In genomic region chr11:57763568-57763967, GRCh38 we compare ENCODE assay signal across 8 cellular contexts. TPM values are rescaled to one million over a fixed set of nuclear protein-coding genes. Genes with fewer than 3 reads are reported as not detected.
A peak's percentile ranks its signal among the peaks of the same experiment; 100 is the strongest.
DNase-seq lines count a peak whose midpoint lies in the region; ATAC-seq and TF ChIP-seq lines count a peak whose summit lies in the region.

No MANE protein-coding gene starts in this region.

- no peaks in the 10 kb centered on the region for H3K36me3 ChIP-seq in tibial artery

- peak overlapping the region; percentile 55 to 64 for H3K4me3 ChIP-seq in tibial artery

- DNase-seq in Right ventricle myocardium inferior (ENCODE audit: missing footprints) (no peak), cardiac septum (ENCODE audit: low spot score) (no peak), caudate nucleus (lab: John Stamatoyannopoulos, UW) (peak in 5 of 61 donors; percentile 4 to 25 (median 14)), left lobe of liver (ENCODE audit: low spot score) (no peak), tibial artery (no peak), GM10248 (ENCODE audit: extremely low spot score) (no peak), GM13976 (ENCODE audit: low spot score) (no peak), UCSD-AML1 (lab: John Stamatoyannopoulos, UW; ENCODE audit: unreplicated experiment) (no peak)

- H3K27ac ChIP-seq in caudate nucleus (ENCODE audit: low read depth, low read length) = peak overlapping the region; percentile 96
- peak overlapping the region; percentile 82 to 93 for H3K27ac ChIP-seq in tibial artery

- POLR2A ChIA-PET in GM10248 (lab: Yijun Ruan, JAX) = interaction anchor here (0.5 to 2.8 kb wide), 3 partner anchors 10 to 19 kb away, joined by 3 to 9 read pairs (median 4); no protein-coding TSS in a partner anchor

- TF ChIP-seq CTCF in tibial artery (IDR thresholded peaks at IDR 0.05) (peak; percentile 18 to 19), GM10248 (IDR thresholded peaks at IDR 0.05; ENCODE audit: control extremely low read depth, extremely low read depth, low read depth, missing control alignments) (no peak), GM13976 (IDR thresholded peaks at IDR 0.05; ENCODE audit: borderline replicate concordance, control extremely low read depth, extremely low read depth, insufficient read depth, missing control alignments) (no peak)

- in situ Hi-C loops in GM13976 (cut with MboI; ENCODE audit: low sequenced_read_pairs, unreplicated experiment) = loop anchor here (5.0 kb wide), 1 partner anchor 39 kb away; no protein-coding TSS in a partner anchor

- H3K4me1 ChIP-seq in tibial artery = peaks cover 0 to 46% (median 23%) of the 10 kb centered on the region in 4 donors

- intact Hi-C loops in Right ventricle myocardium inferior (cut with DNase I) (loop anchor here (2.0 kb wide), 1 partner anchor 37 kb away; no protein-coding TSS in a partner anchor), cardiac septum (cut with DNase I) (loop anchor here (2.0 kb wide), 2 partner anchors 15 to 37 kb away; no protein-coding TSS in a partner anchor), tibial artery (cut with DNase I; ENCODE audit: low total_unique reads) (loop anchor here (5.0 kb wide), 1 partner anchor 34 kb away; no protein-coding TSS in a partner anchor)

- no peaks in the 10 kb centered on the region for H3K27me3 ChIP-seq in tibial artery

- ATAC-seq in Right ventricle myocardium inferior = peak; percentile 17
- peak; percentile 31 for ATAC-seq in left lobe of liver

- no peaks in the 10 kb centered on the region for H3K9me3 ChIP-seq in tibial artery

- CTCF ChIA-PET in GM10248 (lab: Yijun Ruan, JAX) = interaction anchor here (0.7 to 10.8 kb wide), 10 partner anchors 8 to 805 kb away, joined by 3 to 92 read pairs (median 4); partner anchors contain the start of gene BTBD18

RNA-seq across cellular contexts. Expression of gene CTNND1, which starts 2.0 kb away (rescaled TPM):
- total RNA-seq in Right ventricle myocardium inferior (67.0 TPM), cardiac septum (73.8 TPM), left lobe of liver (98.1 TPM)

RNA-seq across cellular contexts. Expression of gene BTBD18, which starts 11.9 kb away (rescaled TPM):
- total RNA-seq in Right ventricle myocardium inferior (not detected), cardiac septum (not detected), left lobe of liver (not detected)

RNA-seq across cellular contexts. Expression of gene SELENOH, which starts 22.3 kb away (rescaled TPM):
- total RNA-seq in Right ventricle myocardium inferior (72.9 TPM), cardiac septum (85.5 TPM), left lobe of liver (67.9 TPM)

RNA-seq across cellular contexts. Expression of gene TMX2, which starts 51.2 kb away (rescaled TPM):
- total RNA-seq in Right ventricle myocardium inferior = 56.9 TPM
- total RNA-seq in cardiac septum = 56.7 TPM
- 43.0 TPM for total RNA-seq in left lobe of liver

RNA-seq across cellular contexts. Expression of gene MED19, which starts 51.6 kb away (rescaled TPM):
- total RNA-seq in Right ventricle myocardium inferior = 7.9 TPM
- 9.9 TPM for total RNA-seq in cardiac septum
- 6.1 TPM for total RNA-seq in left lobe of liver

Comparison
In these comparisons a context has a peak if more than half of its experiments do, and no peak if none do; other contexts are left out.
1. CTCF ChIP-seq: peak in tibial artery (2 of 2); none in GM10248 (single experiment) and GM13976 (single experiment).